ENCODE assay signal across 27 cellular contexts in genomic region chr7:573496-574295, GRCh38. TPM values are rescaled to one million over a fixed set of nuclear protein-coding genes. Genes with fewer than 3 reads are reported as not detected.
DNase-seq lines count a peak whose midpoint lies in the region; ATAC-seq lines count a peak whose summit lies in the region.
"Had no signal": no experiment of that assay in that cellular context is flagged by ENCODE, and none has a peak within 500 bp of the region (broad histone marks: within the 10 kb centered on the region; RNA-seq: fewer than 3 reads in every experiment).

No MANE protein-coding gene starts in this region.

- H3K4me1 ChIP-seq in BLaER1 treated with 17β-estradiol and CSF1 and Interleukin-3, amounts not matched to agents 10 nM and 100 nM: peaks cover 5 to 61% (median 41%) of the 10 kb centered on the region in 10 experiments; a peak in 19 of 20 replicates
- peaks cover 19% of the 10 kb centered on the region for H3K4me1 ChIP-seq in NT2/D1 (ENCODE audit: insufficient read depth, insufficient read length)
- peaks cover 4% of the 10 kb centered on the region; the same call in 1 of the 2 replicates for H3K4me1 ChIP-seq in iPS-20b (ENCODE audit: insufficient read depth, low read length)
- H3K4me1 ChIP-seq: BE2C, HAP-1 had no signal

- H3K4me2 ChIP-seq in BLaER1 treated with 17β-estradiol and CSF1 and Interleukin-3, amounts not matched to agents 10 nM and 100 nM: peak overlapping the region; percentile 45 to 91 (median 83)
- H3K4me2 ChIP-seq: hepatocyte had no signal

- no peak for DNase-seq in NT2/D1 (ENCODE audit: low read depth, low spot score)
- no peak for DNase-seq in sciatic nerve (ENCODE audit: low spot score)
- no peak for DNase-seq in NCI-H2196 treated with DMSO at 0.1 percent for 48 hours (lab: John Stamatoyannopoulos, UW; ENCODE audit: unreplicated experiment)
- DNase-seq in SKM-1 (lab: John Stamatoyannopoulos, UW; ENCODE audit: unreplicated experiment): no peak
- DNase-seq: ACHN; activated CD4-positive, alpha-beta T cell treated with anti-CD3 and anti-CD28 coated beads for 48 hours; activated CD8-positive, alpha-beta memory T cell treated with anti-CD3 and anti-CD28 coated beads for 24 hours; activated effector memory CD4-positive, alpha-beta T cell treated with anti-CD3 and anti-CD28 coated beads, Interleukin-2, amount 50 U/mL, for 16 hours; activated naive CD8-positive, alpha-beta T cell treated with anti-CD3 and anti-CD28 coated beads, Interleukin-2, amount 10 ng/mL, durations not matched to agents 7 days and 5 days; BE2C; COR-L47; esophagus squamous epithelium; GDM1; natural killer cell; NCI-H1417 treated with DMSO at 0.1 percent for 48 hours; NCI-H2081 treated with DMSO at 0.1 percent for 48 hours; ovary had no signal

- intact Hi-C loops in sciatic nerve (cut with DNase I): no loop called here

- H3K36me3 ChIP-seq in BLaER1 treated with 17β-estradiol and CSF1 and Interleukin-3, amounts not matched to agents 10 nM and 100 nM: no peaks in the 10 kb centered on the region
- H3K36me3 ChIP-seq in NT2/D1 (ENCODE audit: insufficient read depth, insufficient read length, low read length) (peaks cover 23% of the 10 kb centered on the region), iPS-20b (ENCODE audit: insufficient read depth, low read depth, low read length) (no peaks in the 10 kb centered on the region; the same call in 1 of the 2 replicates)
- H3K36me3 ChIP-seq: ascending aorta, BE2C, HAP-1, MG63, ovary had no signal

- H3K4me3 ChIP-seq in BLaER1 treated with 17β-estradiol and CSF1 and Interleukin-3, amounts not matched to agents 10 nM and 100 nM: peak overlapping the region in 2 of 10 experiments; percentile 11 to 41; a peak in 2 of 20 replicates
- H3K4me3 ChIP-seq in NT2/D1 (ENCODE audit: insufficient read length, low read depth) (no peak overlapping the region), iPS-20b (ENCODE audit: low read length) (no peak overlapping the region)
- H3K4me3 ChIP-seq: esophagus squamous epithelium, HAP-1, hepatocyte, MG63, ovary had no signal

- peak; percentile 41 for ATAC-seq in sciatic nerve
- no peak for ATAC-seq in HG03460 (IDR thresholded peaks at IDR 0.05; ENCODE audit: unreplicated experiment)
- no peak for ATAC-seq in GM21390 (IDR thresholded peaks at IDR 0.05; ENCODE audit: unreplicated experiment)
- ATAC-seq: natural killer cell had no signal

- H4K20me1 ChIP-seq in BLaER1 treated with 17β-estradiol and CSF1 and Interleukin-3, amounts not matched to agents 10 nM and 100 nM: peaks cover 0 to 16% (median 0%) of the 10 kb centered on the region in 11 experiments; a peak in 4 of 22 replicates

- peak overlapping the region in 4 of 11 experiments; percentile 25 to 51 (median 44); a peak in 4 of 22 replicates for H3K9ac ChIP-seq in BLaER1 treated with 17β-estradiol and CSF1 and Interleukin-3, amounts not matched to agents 10 nM and 100 nM
- H3K9ac ChIP-seq in NT2/D1 (ENCODE audit: insufficient read length, low read depth) (peak overlapping the region; percentile 24), iPS-20b (ENCODE audit: low read depth, low read length) (peak overlapping the region; percentile 37; the same call in 1 of the 2 replicates)

- peaks cover 0 to 33% (median 0%) of the 10 kb centered on the region in 11 experiments; a peak in 10 of 22 replicates for H3K27me3 ChIP-seq in BLaER1 treated with 17β-estradiol and CSF1 and Interleukin-3, amounts not matched to agents 10 nM and 100 nM
- H3K27me3 ChIP-seq in NT2/D1 (ENCODE audit: insufficient read depth, insufficient read length) (no peaks in the 10 kb centered on the region), iPS-20b (ENCODE audit: insufficient read depth, low read length) (no peaks in the 10 kb centered on the region)
- H3K27me3 ChIP-seq: ascending aorta, BE2C, esophagus squamous epithelium, hepatocyte, MG63, ovary, tibial nerve had no signal

- H3K9me3 ChIP-seq in BLaER1 treated with 17β-estradiol and CSF1 and Interleukin-3, amounts not matched to agents 10 nM and 100 nM (replicated peaks in 1 of 11): no peaks in the 10 kb centered on the region
- H3K9me3 ChIP-seq in NT2/D1 (ENCODE audit: insufficient read depth, low read length): no peaks in the 10 kb centered on the region; the same call in 1 of the 2 replicates
- no peaks in the 10 kb centered on the region for H3K9me3 ChIP-seq in iPS-20b (ENCODE audit: insufficient read depth, low read depth, low read length)
- H3K9me3 ChIP-seq: ascending aorta, BE2C, esophagus squamous epithelium, HAP-1, MG63, ovary, tibial nerve had no signal

- H3K27ac ChIP-seq in BLaER1 treated with 17β-estradiol and CSF1 and Interleukin-3, amounts not matched to agents 10 nM and 100 nM: peak overlapping the region in 4 of 11 experiments; percentile 5 to 54 (median 40); a peak in 6 of 22 replicates
- no peak overlapping the region for H3K27ac ChIP-seq in iPS-20b (ENCODE audit: low read length)
- H3K27ac ChIP-seq: esophagus squamous epithelium, hepatocyte, ovary had no signal

RNA-seq across cellular contexts. Expression of gene PDGFA, which starts 54.0 kb away (rescaled TPM):
- total RNA-seq in sciatic nerve: 36.5 TPM
- total RNA-seq: OCI-LY7 had no signal
